18 cellular contexts compared by ENCODE assay signal in the genomic region with DNA sequence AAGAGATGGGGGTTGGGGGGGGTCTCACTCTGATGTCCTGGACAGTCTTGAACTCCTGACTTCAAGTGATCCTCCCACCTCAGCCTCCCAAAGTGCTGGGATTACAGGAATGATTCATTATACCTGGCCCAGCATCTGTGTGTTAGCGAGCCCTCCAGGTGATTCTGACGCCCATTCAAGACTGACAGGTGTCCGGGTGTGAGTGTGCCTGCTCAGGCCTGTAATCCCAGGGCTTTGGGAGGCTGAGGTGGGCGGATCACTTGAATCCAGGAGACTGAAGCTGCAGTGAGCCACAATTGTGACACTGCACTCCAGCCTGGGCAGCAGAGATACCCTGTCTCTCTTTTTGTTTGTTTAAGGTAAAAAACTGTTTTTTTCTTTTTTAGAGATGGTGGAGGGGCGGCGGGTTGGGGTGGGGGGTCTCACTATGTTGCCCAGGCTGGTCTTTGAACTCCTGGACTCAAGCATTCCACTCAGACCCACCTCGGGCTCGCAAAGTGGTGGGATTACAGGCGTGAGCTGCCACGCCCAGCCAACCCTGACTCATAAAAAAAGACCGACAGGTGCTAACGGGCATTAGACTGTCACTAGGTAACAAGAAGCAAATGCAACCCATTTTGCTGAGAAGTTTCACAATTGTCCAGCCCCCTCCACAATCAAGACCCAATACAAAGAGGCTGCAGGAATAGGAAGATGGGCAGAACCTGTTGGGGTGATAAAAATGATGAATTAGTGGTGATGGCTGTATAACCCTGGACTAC. TPM values are rescaled to one million over a fixed set of nuclear protein-coding genes. Genes with fewer than 3 reads are reported as not detected.
DNase-seq lines count a peak whose midpoint lies in the region; FAIRE-seq and TF ChIP-seq lines count a peak whose summit lies in the region.
"Had no signal": no experiment of that assay in that cellular context is flagged by ENCODE, and none has a peak within 500 bp of the region (broad histone marks: within the 10 kb centered on the region; RNA-seq: fewer than 3 reads in every experiment).

No MANE protein-coding gene starts in this region.

- intact Hi-C loops in thyroid gland (cut with DNase I) (no loop called here), lower leg skin (cut with DNase I; ENCODE audit: low total_unique reads) (no loop called here)

- H3K27me3 ChIP-seq in Peyer's patch: no peaks in the 10 kb centered on the region
- H3K27me3 ChIP-seq in small intestine (ENCODE audit: control insufficient read depth in 2 of 2, insufficient read depth in 2 of 2, low read length in 2 of 2): no peaks in the 10 kb centered on the region
- H3K27me3 ChIP-seq in thyroid gland: no peaks in the 10 kb centered on the region
- H3K27me3 ChIP-seq: MG63, uterus had no signal

- H3K4me3 ChIP-seq in Peyer's patch: no peak overlapping the region
- H3K4me3 ChIP-seq in small intestine (ENCODE audit: low read depth in 1 of 2, low read length in 2 of 2): no peak overlapping the region
- no peak overlapping the region for H3K4me3 ChIP-seq in thyroid gland (replicated peaks in 1 of 3)
- H3K4me3 ChIP-seq in lower leg skin (ENCODE audit: low read depth, poor library complexity, severe bottlenecking): no peak overlapping the region
- H3K4me3 ChIP-seq: MG63, PC-9, SK-N-MC, uterus had no signal

- H3K4me1 ChIP-seq in Peyer's patch: peaks cover 0 to 30% (median 0%) of the 10 kb centered on the region in 4 donors
- peaks cover 0 to 3% of the 10 kb centered on the region in 2 donors for H3K4me1 ChIP-seq in small intestine (ENCODE audit: control insufficient read depth in 2 of 2, insufficient read depth in 1 of 2, low read depth in 1 of 2, low read length in 1 of 2)
- peaks cover 0 to 5% of the 10 kb centered on the region in 2 donors for H3K4me1 ChIP-seq in thyroid gland

- DNase-seq in NCI-H2081 (lab: John Stamatoyannopoulos, UW) (peak; percentile 24 to 58), NCI-H2081 treated with DMSO at 0.1 percent for 48 hours (lab: John Stamatoyannopoulos, UW) (no peak), NCI-H2107 treated with DMSO at 0.1 percent for 48 hours (lab: John Stamatoyannopoulos, UW; ENCODE audit: unreplicated experiment) (peak; percentile 19), Peyer's patch (peak in 2 of 3 donors; percentile 53 to 64), small intestine (peak; percentile 61), thyroid gland (no peak), lower leg skin (ENCODE audit: low spot score in 2 of 2) (no peak)
- no peak for DNase-seq in activated naive CD4-positive, alpha-beta T cell treated with anti-CD3 and anti-CD28 coated beads, Interleukin-2, amount 50 U/mL, for 16 hours
- DNase-seq: activated CD4-positive, alpha-beta T cell treated with anti-CD3 and anti-CD28 coated beads for 48 hours; activated CD8-positive, alpha-beta memory T cell treated with anti-CD3 and anti-CD28 coated beads, Interleukin-2, amount 50 U/mL, for 48 hours; anterior cingulate cortex; kidney glomerular epithelial cell; MG63; NCI-H226; stimulated activated naive CD8-positive, alpha-beta T cell treated with anti-CD3 and anti-CD28 coated beads, Interleukin-15, amount 100 ng/mL, for 72 hours; uterus had no signal

- TF ChIP-seq POLR2A in Peyer's patch (IDR thresholded peaks at IDR 0.05): no peak
- no peak for TF ChIP-seq POLR2A in thyroid gland (IDR thresholded peaks at IDR 0.05)
- TF ChIP-seq POLR2A in lower leg skin (IDR thresholded peaks at IDR 0.05): no peak

- TF ChIP-seq CTCF in Peyer's patch (IDR thresholded peaks at IDR 0.05) (no peak), thyroid gland (IDR thresholded peaks at IDR 0.05) (no peak), lower leg skin (IDR thresholded peaks at IDR 0.05) (no peak)

- WGBS in small intestine, 3 donors: 13 to 61% (median 42%) methylated on average over 11 to 12 of the region's 12 CpGs
- WGBS in thyroid gland, 2 donors: 91 to 92% methylated on average over 12 of the region's 12 CpGs
- WGBS in lower leg skin, 2 donors: 53 to 67% methylated on average over 12 of the region's 12 CpGs

- H3K27ac ChIP-seq in Peyer's patch (peak overlapping the region in 3 of 4 donors; percentile 45 to 79 (median 46)), small intestine (ENCODE audit: low read depth in 1 of 2, low read length in 1 of 2) (peak overlapping the region; percentile 21 to 59), thyroid gland (no peak overlapping the region)
- H3K27ac ChIP-seq: PC-9, SK-N-MC, uterus had no signal

- H3K36me3 ChIP-seq in Peyer's patch: peaks cover 0 to 18% (median 0%) of the 10 kb centered on the region in 3 donors
- peaks cover 0 to 1% of the 10 kb centered on the region in 2 donors for H3K36me3 ChIP-seq in small intestine (ENCODE audit: control insufficient read depth in 2 of 2, insufficient read depth in 2 of 2, low read length in 2 of 2)
- peaks cover 0 to 7% of the 10 kb centered on the region in 2 donors for H3K36me3 ChIP-seq in thyroid gland
- H3K36me3 ChIP-seq: MG63, uterus had no signal

- FAIRE-seq in small intestine (lab: Jason Lieb, UNC): no peak

- H3K9me3 ChIP-seq in Peyer's patch (no peaks in the 10 kb centered on the region), small intestine (ENCODE audit: control insufficient read depth, low read depth) (no peaks in the 10 kb centered on the region), thyroid gland (no peaks in the 10 kb centered on the region)
- H3K9me3 ChIP-seq: MG63, uterus had no signal

RNA-seq across cellular contexts. Expression of gene VSIG10, which starts 4.7 kb away (rescaled TPM):
- total RNA-seq in Peyer's patch (100 to 1,000 TPM in 3 of 4 donors, 10 to 100 TPM in 1; 72.6 to 342 (median 208) TPM), thyroid gland (10 to 100 TPM; 62.0 to 93.7 (median 76.6) TPM), lower leg skin (10 to 100 TPM; 17.1 to 40.1 (median 29.4) TPM)
- 10 to 100 TPM; 32.8 to 89.7 (median 45.7) TPM for polyA plus RNA-seq in small intestine

RNA-seq across cellular contexts. Expression of gene PEBP1, which starts 36.8 kb away (rescaled TPM):
- total RNA-seq in Peyer's patch: 1,000 to 10,000 TPM in 1 of 4 donors, 100 to 1,000 TPM in 3; 465 to 1,340 (median 591) TPM
- 1,000 to 10,000 TPM in 2 of 3 donors, 100 to 1,000 TPM in 1; 457 to 2,607 (median 1,131) TPM for polyA plus RNA-seq in small intestine
- 1,000 to 10,000 TPM in 3 of 4 donors, 100 to 1,000 TPM in 1; 695 to 2,015 (median 1,366) TPM for total RNA-seq in thyroid gland
- 100 to 1,000 TPM; 192 to 447 (median 328) TPM for total RNA-seq in lower leg skin

RNA-seq across cellular contexts. Expression of gene WSB2, which starts 38.1 kb away (rescaled TPM):
- total RNA-seq in Peyer's patch (100 to 1,000 TPM in 3 of 4 donors, 10 to 100 TPM in 1; 76.7 to 146 (median 110) TPM), thyroid gland (10 to 100 TPM; 64.6 to 97.0 (median 86.0) TPM), lower leg skin (10 to 100 TPM; 45.2 to 65.6 (median 53.0) TPM)
- polyA plus RNA-seq in small intestine: 100 to 1,000 TPM in 2 of 3 donors, 10 to 100 TPM in 1; 47.4 to 122 (median 114) TPM

Comparison
In these comparisons a context has a peak if more than half of its experiments do, and no peak if none do; other contexts are left out.
1. DNase-seq: peak in NCI-H2081 (2 of 2), NCI-H2107 treated with DMSO at 0.1 percent for 48 hours (single experiment), Peyer's patch (2 of 3) and small intestine (single experiment); none in NCI-H2081 treated with DMSO at 0.1 percent for 48 hours (single experiment), thyroid gland (0 of 2), lower leg skin (0 of 2) and activated naive CD4-positive, alpha-beta T cell treated with anti-CD3 and anti-CD28 coated beads, Interleukin-2, amount 50 U/mL, for 16 hours (single experiment).
2. H3K27ac ChIP-seq: peak in Peyer's patch (3 of 4) and small intestine (2 of 2); none in thyroid gland (0 of 3).